In genomic region chrX:17007134-17007768, GRCh38 we compare ENCODE assay signal across 11 cellular contexts.
A peak's percentile ranks its signal among the peaks of the same experiment; 100 is the strongest.
DNase-seq lines count a peak whose midpoint lies in the region; ATAC-seq and TF ChIP-seq lines count a peak whose summit lies in the region.
"Had no signal": no experiment of that assay in that cellular context is flagged by ENCODE, and none has a peak within 500 bp of the region (broad histone marks: within the 10 kb centered on the region; RNA-seq: fewer than 3 reads in every experiment).

No MANE protein-coding gene starts in this region.

- no peaks in the 10 kb centered on the region for H3K4me1 Mint-ChIP-seq in osteocyte (ENCODE audit: unreplicated experiment)
- H3K4me1 Mint-ChIP-seq in stimulated activated effector memory CD8-positive, alpha-beta T cell treated with anti-CD3 and anti-CD28 coated beads, Interleukin-12 subunit alpha, Interleukin-12 subunit beta, amount 100 ng/mL, for 72 hours = peaks cover 9% of the 10 kb centered on the region
- H3K4me1 Mint-ChIP-seq in activated naive CD4-positive, alpha-beta T cell treated with anti-CD3 and anti-CD28 coated beads, Interleukin-2, amount 10 ng/mL, durations not matched to agents 7 days and 5 days = peaks cover 8% of the 10 kb centered on the region

- TF ChIP-seq CTCF in choroid plexus epithelial cell (conservative IDR thresholded peaks at IDR 0.05; ENCODE audit: low read depth, low read length) (peak; percentile 65), osteocyte (IDR thresholded peaks at IDR 0.05) (peak; percentile 33)

- no peaks in the 10 kb centered on the region for H3K36me3 Mint-ChIP-seq in osteocyte (ENCODE audit: unreplicated experiment)
- H3K36me3 Mint-ChIP-seq in stimulated activated effector memory CD8-positive, alpha-beta T cell treated with anti-CD3 and anti-CD28 coated beads, Interleukin-12 subunit alpha, Interleukin-12 subunit beta, amount 100 ng/mL, for 72 hours = no peaks in the 10 kb centered on the region
- H3K36me3 Mint-ChIP-seq in activated naive CD4-positive, alpha-beta T cell treated with anti-CD3 and anti-CD28 coated beads, Interleukin-2, amount 10 ng/mL, durations not matched to agents 7 days and 5 days = no peaks in the 10 kb centered on the region
- H3K36me3 Mint-ChIP-seq: activated naive CD4-positive, alpha-beta T cell treated with anti-CD3 and anti-CD28 coated beads, Interleukin-2, amount 50 U/mL, for 24 hours had no signal

- no peaks in the 10 kb centered on the region for H3K9me3 Mint-ChIP-seq in osteocyte (ENCODE audit: unreplicated experiment)
- H3K9me3 Mint-ChIP-seq in stimulated activated effector memory CD8-positive, alpha-beta T cell treated with anti-CD3 and anti-CD28 coated beads, Interleukin-12 subunit alpha, Interleukin-12 subunit beta, amount 100 ng/mL, for 72 hours = no peaks in the 10 kb centered on the region
- no peaks in the 10 kb centered on the region for H3K9me3 Mint-ChIP-seq in activated naive CD4-positive, alpha-beta T cell treated with anti-CD3 and anti-CD28 coated beads, Interleukin-2, amount 10 ng/mL, durations not matched to agents 7 days and 5 days
- H3K9me3 Mint-ChIP-seq: activated naive CD4-positive, alpha-beta T cell treated with anti-CD3 and anti-CD28 coated beads, Interleukin-2, amount 50 U/mL, for 24 hours had no signal

- no peak overlapping the region for H3K4me3 Mint-ChIP-seq in osteocyte (ENCODE audit: unreplicated experiment)
- no peak overlapping the region for H3K4me3 Mint-ChIP-seq in stimulated activated effector memory CD8-positive, alpha-beta T cell treated with anti-CD3 and anti-CD28 coated beads, Interleukin-12 subunit alpha, Interleukin-12 subunit beta, amount 100 ng/mL, for 72 hours
- no peak overlapping the region for H3K4me3 Mint-ChIP-seq in activated naive CD4-positive, alpha-beta T cell treated with anti-CD3 and anti-CD28 coated beads, Interleukin-2, amount 10 ng/mL, durations not matched to agents 7 days and 5 days
- H3K4me3 Mint-ChIP-seq: activated naive CD4-positive, alpha-beta T cell treated with anti-CD3 and anti-CD28 coated beads, Interleukin-2, amount 50 U/mL, for 24 hours had no signal

- H3K4me3 ChIP-seq in choroid plexus epithelial cell (ENCODE audit: low read depth, low read length) = no peak overlapping the region

- H3K27ac Mint-ChIP-seq in osteocyte (ENCODE audit: unreplicated experiment) = no peak overlapping the region
- H3K27ac Mint-ChIP-seq in stimulated activated effector memory CD8-positive, alpha-beta T cell treated with anti-CD3 and anti-CD28 coated beads, Interleukin-12 subunit alpha, Interleukin-12 subunit beta, amount 100 ng/mL, for 72 hours = no peak overlapping the region
- no peak overlapping the region for H3K27ac Mint-ChIP-seq in activated naive CD4-positive, alpha-beta T cell treated with anti-CD3 and anti-CD28 coated beads, Interleukin-2, amount 10 ng/mL, durations not matched to agents 7 days and 5 days
- H3K27ac Mint-ChIP-seq: activated naive CD4-positive, alpha-beta T cell treated with anti-CD3 and anti-CD28 coated beads, Interleukin-2, amount 50 U/mL, for 24 hours had no signal

- CTCF ChIA-PET in activated naive CD4-positive, alpha-beta T cell treated with anti-CD3 and anti-CD28 coated beads, Interleukin-2, amount 10 ng/mL, durations not matched to agents 7 days and 5 days (lab: Charles Lee) = no interaction called here

- no peak for ATAC-seq in HG02870 (IDR thresholded peaks at IDR 0.05; ENCODE audit: unreplicated experiment)
- ATAC-seq in stimulated activated effector memory CD8-positive, alpha-beta T cell treated with anti-CD3 and anti-CD28 coated beads, Interleukin-12 subunit alpha, Interleukin-12 subunit beta, amount 100 ng/mL, for 72 hours = no peak

- DNase-seq in NCI-H748 (lab: John Stamatoyannopoulos, UW; ENCODE audit: unreplicated experiment) = peak; percentile 8
- no peak for DNase-seq in NCI-H748 treated with DMSO at 0.1 percent for 48 hours (lab: John Stamatoyannopoulos, UW)
- peak; percentile 18 for DNase-seq in NCI-H146 (lab: John Stamatoyannopoulos, UW)
- DNase-seq in choroid plexus epithelial cell (ENCODE audit: low read depth) = peak; percentile 40
- DNase-seq in osteocyte (ENCODE audit: extremely low spot score, unreplicated experiment) = no peak
- DNase-seq in stimulated activated effector memory CD8-positive, alpha-beta T cell treated with anti-CD3 and anti-CD28 coated beads, Interleukin-12 subunit alpha, Interleukin-12 subunit beta, amount 100 ng/mL, for 72 hours (ENCODE audit: low spot score in 2 of 2) = no peak
- DNase-seq in activated naive CD4-positive, alpha-beta T cell treated with anti-CD3 and anti-CD28 coated beads, Interleukin-2, amount 10 ng/mL, durations not matched to agents 7 days and 5 days = no peak
- DNase-seq: GOT3, kidney glomerular epithelial cell had no signal

- peaks cover 12% of the 10 kb centered on the region for H3K27me3 Mint-ChIP-seq in osteocyte (ENCODE audit: unreplicated experiment)
- peaks cover 5% of the 10 kb centered on the region for H3K27me3 Mint-ChIP-seq in activated naive CD4-positive, alpha-beta T cell treated with anti-CD3 and anti-CD28 coated beads, Interleukin-2, amount 10 ng/mL, durations not matched to agents 7 days and 5 days
- H3K27me3 Mint-ChIP-seq: activated naive CD4-positive, alpha-beta T cell treated with anti-CD3 and anti-CD28 coated beads, Interleukin-2, amount 50 U/mL, for 24 hours had no signal

Comparison
In these comparisons a context has a peak if more than half of its experiments do, and no peak if none do; other contexts are left out.
1. DNase-seq: peak in NCI-H748 (single experiment), NCI-H146 (single experiment) and choroid plexus epithelial cell (single experiment); none in NCI-H748 treated with DMSO at 0.1 percent for 48 hours (single experiment), osteocyte (single experiment), stimulated activated effector memory CD8-positive, alpha-beta T cell treated with anti-CD3 and anti-CD28 coated beads, Interleukin-12 subunit alpha, Interleukin-12 subunit beta, amount 100 ng/mL, for 72 hours (0 of 2) and activated naive CD4-positive, alpha-beta T cell treated with anti-CD3 and anti-CD28 coated beads, Interleukin-2, amount 10 ng/mL, durations not matched to agents 7 days and 5 days (single experiment).